In genomic region chr16:3276679-3277078, GRCh38 we compare ENCODE assay signal across 24 cellular contexts. TPM values are rescaled to one million over a fixed set of nuclear protein-coding genes. Genes with fewer than 3 reads are reported as not detected.
DNase-seq lines count a peak whose midpoint lies in the region; ATAC-seq, FAIRE-seq and TF ChIP-seq lines count a peak whose summit lies in the region.
"Had no signal": no experiment of that assay in that cellular context is flagged by ENCODE, and none has a peak within 500 bp of the region (broad histone marks: within the 10 kb centered on the region; RNA-seq: fewer than 3 reads in every experiment).

No MANE protein-coding gene starts in this region.

- in situ Hi-C loops in HepG2 (cut with HindIII; ENCODE audit: extremely low pct_ligation_motif_present, low pct_unique_long_range_greater_than_20kb), result no loop called here

- no peak for ATAC-seq in HepG2
- ATAC-seq in right lobe of liver, result no peak
- ATAC-seq: CD8-positive, alpha-beta T cell had no signal

- intact Hi-C loops in HepG2 (cut with micrococcal nuclease; ENCODE audit: unreplicated experiment) (no loop called here), right lobe of liver (cut with DNase I) (no loop called here), stomach (cut with DNase I; ENCODE audit: low total_unique reads) (no loop called here)

- H3K9me3 ChIP-seq in HepG2 (ENCODE audit: low read length) (no peaks in the 10 kb centered on the region), right lobe of liver (no peaks in the 10 kb centered on the region), stomach (no peaks in the 10 kb centered on the region)
- H3K9me3 ChIP-seq: Caco-2 had no signal

- TF ChIP-seq EP300 in HepG2 (IDR thresholded peaks at IDR 0.05; ENCODE audit: low read depth in 2 of 2, low read length in 2 of 2) (no peak), HepG2 (CRISPR knock-in tag; IDR thresholded peaks at IDR 0.05; ENCODE audit: borderline replicate concordance) (no peak), stomach (IDR thresholded peaks at IDR 0.05) (no peak)

- H3K4me3 ChIP-seq in HepG2 (replicated peaks in 1 of 3; ENCODE audit: insufficient read depth in 1 of 3, low read depth in 2 of 3, low read length in 3 of 3) (no peak overlapping the region), right lobe of liver (no peak overlapping the region), coronary artery (no peak overlapping the region), stomach (no peak overlapping the region)
- H3K4me3 ChIP-seq: BLaER1 had no signal

- no peak for TF ChIP-seq RAD21 in HepG2 (CRISPR knock-in tag; IDR thresholded peaks at IDR 0.05)

- H3K4me1 Mint-ChIP-seq in nephron progenitor cell, result peaks cover 5% of the 10 kb centered on the region
- H3K4me1 Mint-ChIP-seq: B cell had no signal

- no peaks in the 10 kb centered on the region for H3K36me3 Mint-ChIP-seq in nephron progenitor cell (ENCODE audit: low read depth)
- H3K36me3 Mint-ChIP-seq: CD4-positive, CD25-positive, alpha-beta regulatory T cell; CD8-positive, alpha-beta T cell had no signal

- H3K79me2 ChIP-seq in HepG2 (ENCODE audit: insufficient read depth, low read length), result no peaks in the 10 kb centered on the region

- POLR2A ChIA-PET in HepG2 (lab: Yijun Ruan, JAX), result interaction anchor here (1.5 kb wide), 1 partner anchor 12 kb away, joined by 6 read pairs; no protein-coding TSS in a partner anchor

- no peaks in the 10 kb centered on the region for H4K20me1 ChIP-seq in HepG2 (ENCODE audit: insufficient read depth, low read length)
- H4K20me1 ChIP-seq: BLaER1 had no signal

- H3K27ac Mint-ChIP-seq in nephron progenitor cell, result no peak overlapping the region
- H3K27ac Mint-ChIP-seq: B cell; CD4-positive, CD25-positive, alpha-beta regulatory T cell; CD8-positive, alpha-beta T cell had no signal

- H3K27ac ChIP-seq in HepG2 (ENCODE audit: extremely low read length, insufficient read depth, low read length), result no peak overlapping the region
- no peak overlapping the region for H3K27ac ChIP-seq in right lobe of liver
- H3K27ac ChIP-seq in coronary artery, result no peak overlapping the region
- H3K27ac ChIP-seq in stomach, result no peak overlapping the region
- H3K27ac ChIP-seq: 22Rv1, BLaER1, C4-2B had no signal

- no peaks in the 10 kb centered on the region for H3K36me3 ChIP-seq in HepG2 (replicated peaks in 1 of 2; ENCODE audit: control insufficient read depth in 1 of 2, insufficient read depth in 2 of 2, low read length in 2 of 2)
- H3K36me3 ChIP-seq in right lobe of liver, result no peaks in the 10 kb centered on the region
- no peaks in the 10 kb centered on the region for H3K36me3 ChIP-seq in stomach
- H3K36me3 ChIP-seq: BLaER1 had no signal

- no peak for FAIRE-seq in HepG2 (lab: Jason Lieb, UNC)
- FAIRE-seq: A204.1, G401.6, GM12892, GM19239, H1 had no signal

- WGBS in HepG2 (ENCODE audit: low lambda C conversion rate), result 54% methylated on average over 5 of the region's 5 CpGs
- WGBS in right lobe of liver (ENCODE audit: insufficient coverage, low coverage, low lambda C conversion rate, missing lambda C conversion rate), result 76% methylated on average over 4 of the region's 5 CpGs
- WGBS in stomach, 5 donors, result 77 to 94% (median 88%) methylated on average over 5 of the region's 5 CpGs

- peaks cover 24% of the 10 kb centered on the region for H3K9me3 Mint-ChIP-seq in nephron progenitor cell
- H3K9me3 Mint-ChIP-seq: CD8-positive, alpha-beta T cell had no signal

- TF ChIP-seq CTCF in HepG2 (CRISPR knock-in tag; IDR thresholded peaks at IDR 0.05) (no peak), right lobe of liver (IDR thresholded peaks at IDR 0.05) (no peak), coronary artery (IDR thresholded peaks at IDR 0.05) (no peak), stomach (IDR thresholded peaks at IDR 0.05) (no peak), nephron progenitor cell (IDR thresholded peaks at IDR 0.05) (no peak)

- no peak for DNase-seq in HepG2 (ENCODE audit: low spot score)
- no peak for DNase-seq in right lobe of liver
- DNase-seq in coronary artery (ENCODE audit: low spot score), result peak; percentile 1
- peak; percentile 4 for DNase-seq in stomach
- DNase-seq in NCI-H2081 (lab: John Stamatoyannopoulos, UW), result no peak
- DNase-seq in GOT3 (lab: John Stamatoyannopoulos, UW), result no peak
- no peak for DNase-seq in nephron progenitor cell
- DNase-seq: Caco-2; CD4-positive, CD25-positive, alpha-beta regulatory T cell; CD8-positive, alpha-beta T cell; DMS153; DND-41; H7; HCEC 1CT had no signal

- CTCF ChIA-PET in HepG2 (lab: Yijun Ruan, JAX; ENCODE audit: low intra/inter-chr PET ratio, low total read pairs), result no interaction called here

- TF ChIP-seq POLR2A in HepG2 (IDR thresholded peaks at IDR 0.05; ENCODE audit: insufficient read depth in 1 of 2, low read depth in 2 of 2, low read length in 2 of 2) (no peak), right lobe of liver (IDR thresholded peaks at IDR 0.05) (no peak), stomach (IDR thresholded peaks at IDR 0.05) (no peak)

- H3K27me3 ChIP-seq in HepG2 (ENCODE audit: control insufficient read depth in 1 of 2, insufficient read depth in 2 of 2, low read length in 2 of 2) (no peaks in the 10 kb centered on the region; a peak in 1 of 5 replicates), right lobe of liver (no peaks in the 10 kb centered on the region), stomach (no peaks in the 10 kb centered on the region)
- H3K27me3 ChIP-seq: BLaER1 had no signal

- H3K27me3 Mint-ChIP-seq in nephron progenitor cell (ENCODE audit: low read depth, poor library complexity), result peaks cover 31% of the 10 kb centered on the region
- H3K27me3 Mint-ChIP-seq: B cell had no signal

- no peak overlapping the region for H3K4me2 ChIP-seq in HepG2 (ENCODE audit: low read depth, low read length)
- H3K4me2 ChIP-seq: BLaER1 had no signal

- no peak overlapping the region for H2AFZ ChIP-seq in HepG2 (ENCODE audit: low read length)

- H3K4me1 ChIP-seq in HepG2 (ENCODE audit: insufficient read depth, low read length) (peaks cover 56% of the 10 kb centered on the region), right lobe of liver (peaks cover 0 to 1% (median 0%) of the 10 kb centered on the region in 4 donors), stomach (peaks cover 4 to 12% (median 8%) of the 10 kb centered on the region in 4 donors)

- no TSS peak for BruUV-seq in HepG2 (replicated peaks; lab: Mats Ljungman, UMichigan)

- H3K9ac ChIP-seq in HepG2 (ENCODE audit: insufficient read depth, low read depth, low read length), result no peak overlapping the region
- H3K9ac ChIP-seq: BLaER1 had no signal

- H3K4me3 Mint-ChIP-seq in nephron progenitor cell, result no peak overlapping the region
- H3K4me3 Mint-ChIP-seq: B cell; CD4-positive, CD25-positive, alpha-beta regulatory T cell; CD8-positive, alpha-beta T cell had no signal

RNA-seq across cellular contexts. Expression of gene ZNF263, which starts 6.6 kb away (rescaled TPM):
- 40.3 and 41.2 TPM in 2 replicates for total RNA-seq in HepG2 (2016; rRNA removed; fragmentation: Illumina TruSeq; extraction: Trizol)
- total RNA-seq in HepG2 (2016; cell fraction: cytosol; rRNA removed; fragmentation: Illumina TruSeq; extraction: Trizol; ENCODE audit: low read depth), result 5.3 TPM in 2 replicates
- total RNA-seq in HepG2 (2016; cell fraction: insoluble cytoplasmic fraction; rRNA removed; fragmentation: Illumina TruSeq; extraction: Trizol), result 37.2 and 40.1 TPM in 2 replicates
- total RNA-seq in HepG2 (2016; cell fraction: membrane; rRNA removed; fragmentation: Illumina TruSeq; extraction: Trizol), result 18.8 and 22.5 TPM in 2 replicates
- total RNA-seq in HepG2 (2016; cell fraction: nucleus; rRNA removed; fragmentation: Illumina TruSeq; extraction: Trizol), result 32.1 and 42.1 TPM in 2 replicates
- 10.2 and 14.7 TPM in 2 replicates for polyA plus RNA-seq in HepG2 (2011; rRNA removed)
- 11.3 and 11.7 TPM in 2 replicates for polyA plus RNA-seq in HepG2 (2011; cell fraction: cytosol; rRNA removed)
- 31.7 and 37.4 TPM in 2 replicates for polyA plus RNA-seq in HepG2 (2011; cell fraction: nucleus; rRNA removed)
- 19.6 and 24.4 TPM in 2 replicates for polyA plus RNA-seq in HepG2 (2012)
- polyA plus RNA-seq in HepG2 (2016; cell fraction: cytosol; fragmentation: Illumina TruSeq; extraction: Trizol; ENCODE audit: low read depth), result 2.7 TPM in 2 replicates
- 30.0 and 30.7 TPM in 2 replicates for polyA plus RNA-seq in HepG2 (2016; cell fraction: insoluble cytoplasmic fraction; fragmentation: Illumina TruSeq; extraction: Trizol; ENCODE audit: low read depth)
- polyA plus RNA-seq in HepG2 (2016; cell fraction: membrane; fragmentation: Illumina TruSeq; extraction: Trizol; ENCODE audit: low read depth), result 9.5 and 9.9 TPM in 2 replicates
- polyA plus RNA-seq in HepG2 (2016; cell fraction: nucleus; fragmentation: Illumina TruSeq; extraction: Trizol; ENCODE audit: insufficient read depth, low read depth), result 40.2 and 42.2 TPM in 2 replicates
- 17.4 and 17.7 TPM in 2 replicates for polyA minus RNA-seq in HepG2 (2011; rRNA and poly(A)+ RNA removed; ENCODE audit: low replicate concordance)
- 10.1 and 13.1 TPM in 2 replicates for polyA minus RNA-seq in HepG2 (2011; cell fraction: cytosol; rRNA and poly(A)+ RNA removed)
- polyA minus RNA-seq in HepG2 (2011; cell fraction: nucleus; rRNA and poly(A)+ RNA removed), result 38.5 and 50.5 TPM in 2 replicates
- total RNA-seq in right lobe of liver, result 10 to 100 TPM in 5 of 6 experiments, 1 to 10 TPM in 1; 7.1 to 13.9 (median 11.0) TPM
- 10 to 100 TPM; 23.5 to 67.0 (median 46.0) TPM for total RNA-seq in stomach
- 10 to 100 TPM; 10.8 to 29.6 (median 16.0) TPM for polyA plus RNA-seq in stomach

RNA-seq across cellular contexts. Expression of gene MEFV, which starts 20.2 kb away (rescaled TPM):
- total RNA-seq in HepG2 (2016; rRNA removed; fragmentation: Illumina TruSeq; extraction: Trizol) (0.11 TPM in 1 of 2 replicates, not detected in the other), right lobe of liver (1 to 10 TPM in 3 of 6 experiments, under 1 TPM in 3; 0.66 to 1.7 (median 1.0) TPM), stomach (10 to 100 TPM in 1 of 5 donors, 1 to 10 TPM in 3, under 1 TPM in 1; 0.58 to 24.5 (median 1.7) TPM)
- total RNA-seq in HepG2 (2016; cell fraction: cytosol; rRNA removed; fragmentation: Illumina TruSeq; extraction: Trizol; ENCODE audit: low read depth), result not detected in 2 replicates
- total RNA-seq in HepG2 (2016; cell fraction: insoluble cytoplasmic fraction; rRNA removed; fragmentation: Illumina TruSeq; extraction: Trizol), result not detected in 2 replicates
- total RNA-seq in HepG2 (2016; cell fraction: membrane; rRNA removed; fragmentation: Illumina TruSeq; extraction: Trizol), result not detected in 2 replicates
- total RNA-seq in HepG2 (2016; cell fraction: nucleus; rRNA removed; fragmentation: Illumina TruSeq; extraction: Trizol), result not detected in 2 replicates
- polyA plus RNA-seq in HepG2 (2011; rRNA removed) (0.07 and 0.22 TPM in 2 replicates), stomach (under 1 TPM; 0.15 to 0.44 (median 0.20) TPM)
- polyA plus RNA-seq in HepG2 (2011; cell fraction: cytosol; rRNA removed), result 0.01 TPM in 1 of 2 replicates, not detected in the other
- 0.07 and 0.16 TPM in 2 replicates for polyA plus RNA-seq in HepG2 (2011; cell fraction: nucleus; rRNA removed)
- 0.09 TPM in 1 of 2 replicates, not detected in the other for polyA plus RNA-seq in HepG2 (2012)
- polyA plus RNA-seq in HepG2 (2016; cell fraction: cytosol; fragmentation: Illumina TruSeq; extraction: Trizol; ENCODE audit: low read depth), result not detected in 2 replicates
- 0.15 TPM in 1 of 2 replicates, not detected in the other for polyA plus RNA-seq in HepG2 (2016; cell fraction: insoluble cytoplasmic fraction; fragmentation: Illumina TruSeq; extraction: Trizol; ENCODE audit: low read depth)
- polyA plus RNA-seq in HepG2 (2016; cell fraction: membrane; fragmentation: Illumina TruSeq; extraction: Trizol; ENCODE audit: low read depth), result not detected in 2 replicates
- polyA plus RNA-seq in HepG2 (2016; cell fraction: nucleus; fragmentation: Illumina TruSeq; extraction: Trizol; ENCODE audit: insufficient read depth, low read depth), result not detected in 2 replicates
- 0.07 and 0.12 TPM in 2 replicates for polyA minus RNA-seq in HepG2 (2011; rRNA and poly(A)+ RNA removed; ENCODE audit: low replicate concordance)
- not detected in 2 replicates for polyA minus RNA-seq in HepG2 (2011; cell fraction: cytosol; rRNA and poly(A)+ RNA removed)
- not detected in 2 replicates for polyA minus RNA-seq in HepG2 (2011; cell fraction: nucleus; rRNA and poly(A)+ RNA removed)
- total RNA-seq: Caco-2; CD4-positive, CD25-positive, alpha-beta regulatory T cell; H1 had no signal
- polyA plus RNA-seq: AG04450; CD4-positive, CD25-positive, alpha-beta regulatory T cell had no signal

RNA-seq across cellular contexts. Expression of gene TIGD7, which starts 28.6 kb away (rescaled TPM):
- not detected in 2 replicates for total RNA-seq in HepG2 (2016; rRNA removed; fragmentation: Illumina TruSeq; extraction: Trizol)
- total RNA-seq in HepG2 (2016; cell fraction: cytosol; rRNA removed; fragmentation: Illumina TruSeq; extraction: Trizol; ENCODE audit: low read depth), result not detected in 2 replicates
- not detected in 2 replicates for total RNA-seq in HepG2 (2016; cell fraction: insoluble cytoplasmic fraction; rRNA removed; fragmentation: Illumina TruSeq; extraction: Trizol)
- not detected in 2 replicates for total RNA-seq in HepG2 (2016; cell fraction: membrane; rRNA removed; fragmentation: Illumina TruSeq; extraction: Trizol)
- not detected in 2 replicates for total RNA-seq in HepG2 (2016; cell fraction: nucleus; rRNA removed; fragmentation: Illumina TruSeq; extraction: Trizol)
- polyA plus RNA-seq in HepG2 (2011; rRNA removed), result not detected in 2 replicates
- polyA plus RNA-seq in HepG2 (2011; cell fraction: cytosol; rRNA removed), result not detected in 2 replicates
- not detected in 2 replicates for polyA plus RNA-seq in HepG2 (2011; cell fraction: nucleus; rRNA removed)
- polyA plus RNA-seq in HepG2 (2012), result 0.63 and 0.88 TPM in 2 replicates
- not detected in 2 replicates for polyA plus RNA-seq in HepG2 (2016; cell fraction: cytosol; fragmentation: Illumina TruSeq; extraction: Trizol; ENCODE audit: low read depth)
- not detected in 2 replicates for polyA plus RNA-seq in HepG2 (2016; cell fraction: insoluble cytoplasmic fraction; fragmentation: Illumina TruSeq; extraction: Trizol; ENCODE audit: low read depth)
- polyA plus RNA-seq in HepG2 (2016; cell fraction: membrane; fragmentation: Illumina TruSeq; extraction: Trizol; ENCODE audit: low read depth), result not detected in 2 replicates
- not detected in 2 replicates for polyA plus RNA-seq in HepG2 (2016; cell fraction: nucleus; fragmentation: Illumina TruSeq; extraction: Trizol; ENCODE audit: insufficient read depth, low read depth)
- polyA minus RNA-seq in HepG2 (2011; rRNA and poly(A)+ RNA removed; ENCODE audit: low replicate concordance), result 0.08 and 2.2 TPM in 2 replicates
- polyA minus RNA-seq in HepG2 (2011; cell fraction: cytosol; rRNA and poly(A)+ RNA removed), result not detected in 2 replicates
- not detected in 2 replicates for polyA minus RNA-seq in HepG2 (2011; cell fraction: nucleus; rRNA and poly(A)+ RNA removed)
- 1 to 10 TPM in 4 of 6 experiments, under 1 TPM in 2; 0.56 to 1.9 (median 1.7) TPM for total RNA-seq in right lobe of liver
- 1 to 10 TPM in 3 of 5 donors, not detected in 2; 1.6 to 8.3 (median 1.8) TPM for total RNA-seq in stomach
- polyA plus RNA-seq in stomach, result 1 to 10 TPM; 2.1 to 3.7 (median 2.8) TPM

RNA-seq across cellular contexts. Expression of gene ZNF75A, which starts 28.6 kb away (rescaled TPM):
- total RNA-seq in HepG2 (2016; rRNA removed; fragmentation: Illumina TruSeq; extraction: Trizol), result 1.3 and 2.1 TPM in 2 replicates
- total RNA-seq in HepG2 (2016; cell fraction: cytosol; rRNA removed; fragmentation: Illumina TruSeq; extraction: Trizol; ENCODE audit: low read depth), result 1.1 TPM in 2 replicates
- 1.2 and 2.0 TPM in 2 replicates for total RNA-seq in HepG2 (2016; cell fraction: insoluble cytoplasmic fraction; rRNA removed; fragmentation: Illumina TruSeq; extraction: Trizol)
- 0.31 and 0.77 TPM in 2 replicates for total RNA-seq in HepG2 (2016; cell fraction: membrane; rRNA removed; fragmentation: Illumina TruSeq; extraction: Trizol)
- total RNA-seq in HepG2 (2016; cell fraction: nucleus; rRNA removed; fragmentation: Illumina TruSeq; extraction: Trizol), result 4.0 and 4.9 TPM in 2 replicates
- 1.4 and 2.0 TPM in 2 replicates for polyA plus RNA-seq in HepG2 (2011; rRNA removed)
- 0.43 and 0.59 TPM in 2 replicates for polyA plus RNA-seq in HepG2 (2011; cell fraction: cytosol; rRNA removed)
- polyA plus RNA-seq in HepG2 (2011; cell fraction: nucleus; rRNA removed), result 3.0 and 4.0 TPM in 2 replicates
- 2.2 and 2.8 TPM in 2 replicates for polyA plus RNA-seq in HepG2 (2012)
- polyA plus RNA-seq in HepG2 (2016; cell fraction: cytosol; fragmentation: Illumina TruSeq; extraction: Trizol; ENCODE audit: low read depth), result 0.19 and 0.28 TPM in 2 replicates
- polyA plus RNA-seq in HepG2 (2016; cell fraction: insoluble cytoplasmic fraction; fragmentation: Illumina TruSeq; extraction: Trizol; ENCODE audit: low read depth), result 0.53 and 0.94 TPM in 2 replicates
- 0.18 and 0.56 TPM in 2 replicates for polyA plus RNA-seq in HepG2 (2016; cell fraction: membrane; fragmentation: Illumina TruSeq; extraction: Trizol; ENCODE audit: low read depth)
- polyA plus RNA-seq in HepG2 (2016; cell fraction: nucleus; fragmentation: Illumina TruSeq; extraction: Trizol; ENCODE audit: insufficient read depth, low read depth), result 7.5 and 9.8 TPM in 2 replicates
- polyA minus RNA-seq in HepG2 (2011; rRNA and poly(A)+ RNA removed; ENCODE audit: low replicate concordance), result 1.4 and 8.3 TPM in 2 replicates
- 0.40 and 0.70 TPM in 2 replicates for polyA minus RNA-seq in HepG2 (2011; cell fraction: cytosol; rRNA and poly(A)+ RNA removed)
- 8.1 and 9.4 TPM in 2 replicates for polyA minus RNA-seq in HepG2 (2011; cell fraction: nucleus; rRNA and poly(A)+ RNA removed)
- 10 to 100 TPM in 4 of 6 experiments, 1 to 10 TPM in 2; 7.5 to 11.5 (median 10.5) TPM for total RNA-seq in right lobe of liver
- 10 to 100 TPM; 16.1 to 52.5 (median 25.0) TPM for total RNA-seq in stomach
- 10 to 100 TPM in 2 of 3 donors, 1 to 10 TPM in 1; 8.0 to 15.6 (median 10.5) TPM for polyA plus RNA-seq in stomach

RNA-seq across cellular contexts. Expression of gene ZNF200, which starts 41.7 kb away (rescaled TPM):
- 16.5 and 18.0 TPM in 2 replicates for total RNA-seq in HepG2 (2016; rRNA removed; fragmentation: Illumina TruSeq; extraction: Trizol)
- 3.5 and 3.9 TPM in 2 replicates for total RNA-seq in HepG2 (2016; cell fraction: cytosol; rRNA removed; fragmentation: Illumina TruSeq; extraction: Trizol; ENCODE audit: low read depth)
- total RNA-seq in HepG2 (2016; cell fraction: insoluble cytoplasmic fraction; rRNA removed; fragmentation: Illumina TruSeq; extraction: Trizol), result 15.2 and 18.5 TPM in 2 replicates
- total RNA-seq in HepG2 (2016; cell fraction: membrane; rRNA removed; fragmentation: Illumina TruSeq; extraction: Trizol), result 9.1 and 10.4 TPM in 2 replicates
- 12.6 and 15.6 TPM in 2 replicates for total RNA-seq in HepG2 (2016; cell fraction: nucleus; rRNA removed; fragmentation: Illumina TruSeq; extraction: Trizol)
- polyA plus RNA-seq in HepG2 (2011; rRNA removed), result 3.5 and 4.0 TPM in 2 replicates
- polyA plus RNA-seq in HepG2 (2011; cell fraction: cytosol; rRNA removed), result 1.9 and 2.7 TPM in 2 replicates
- 7.0 and 8.7 TPM in 2 replicates for polyA plus RNA-seq in HepG2 (2011; cell fraction: nucleus; rRNA removed)
- 4.4 and 6.0 TPM in 2 replicates for polyA plus RNA-seq in HepG2 (2012)
- 0.78 TPM in 2 replicates for polyA plus RNA-seq in HepG2 (2016; cell fraction: cytosol; fragmentation: Illumina TruSeq; extraction: Trizol; ENCODE audit: low read depth)
- 14.6 and 15.4 TPM in 2 replicates for polyA plus RNA-seq in HepG2 (2016; cell fraction: insoluble cytoplasmic fraction; fragmentation: Illumina TruSeq; extraction: Trizol; ENCODE audit: low read depth)
- polyA plus RNA-seq in HepG2 (2016; cell fraction: membrane; fragmentation: Illumina TruSeq; extraction: Trizol; ENCODE audit: low read depth), result 2.1 and 2.2 TPM in 2 replicates
- polyA plus RNA-seq in HepG2 (2016; cell fraction: nucleus; fragmentation: Illumina TruSeq; extraction: Trizol; ENCODE audit: insufficient read depth, low read depth), result 18.5 and 20.4 TPM in 2 replicates
- polyA minus RNA-seq in HepG2 (2011; rRNA and poly(A)+ RNA removed; ENCODE audit: low replicate concordance), result 5.2 and 14.9 TPM in 2 replicates
- polyA minus RNA-seq in HepG2 (2011; cell fraction: cytosol; rRNA and poly(A)+ RNA removed), result 4.4 and 4.9 TPM in 2 replicates
- 11.8 and 14.4 TPM in 2 replicates for polyA minus RNA-seq in HepG2 (2011; cell fraction: nucleus; rRNA and poly(A)+ RNA removed)
- 1 to 10 TPM; 1.9 to 4.8 (median 3.5) TPM for total RNA-seq in right lobe of liver
- total RNA-seq in stomach, result 1 to 10 TPM; 4.7 to 8.7 (median 6.2) TPM
- polyA plus RNA-seq in stomach, result 1 to 10 TPM; 2.2 to 3.1 (median 2.9) TPM

Comparison
In these comparisons a context has a peak if more than half of its experiments do, and no peak if none do; other contexts are left out.
1. DNase-seq: peak in coronary artery (single experiment) and stomach (single experiment); none in HepG2 (single experiment), right lobe of liver (0 of 3), NCI-H2081 (0 of 2), GOT3 (single experiment) and nephron progenitor cell (single experiment).